ENCODE assay signal across 14 cellular contexts in the genomic region with DNA sequence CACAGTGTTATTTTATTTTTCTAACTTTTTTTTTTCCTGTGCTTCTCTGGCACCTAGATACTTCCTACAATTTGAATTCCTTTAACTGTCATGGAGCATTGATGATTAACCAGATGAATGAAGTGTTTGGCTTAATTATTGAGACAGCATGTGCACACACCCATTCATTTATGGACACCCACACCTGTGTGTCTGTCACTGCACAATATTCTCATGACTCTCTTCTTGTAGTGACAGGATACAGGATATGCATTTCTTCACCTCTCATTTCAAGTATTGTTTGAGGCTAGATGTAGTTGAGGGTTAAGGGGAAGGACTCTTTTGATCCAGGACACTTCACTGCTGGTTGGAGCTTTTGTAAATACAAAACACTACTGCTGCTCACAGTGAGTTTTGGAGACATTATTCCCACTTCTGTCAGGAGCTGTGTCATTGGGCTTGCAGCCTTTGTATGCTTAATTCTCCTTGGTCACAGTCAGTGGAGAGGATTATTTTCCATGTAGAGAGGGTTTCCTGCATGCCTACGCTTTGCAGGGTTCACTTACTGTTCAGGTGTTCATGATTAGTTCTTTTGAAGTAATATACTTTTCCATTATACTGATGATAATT. TPM values are rescaled to one million over a fixed set of nuclear protein-coding genes. Genes with fewer than 3 reads are reported as not detected.
DNase-seq lines count a peak whose midpoint lies in the region; ATAC-seq, FAIRE-seq and TF ChIP-seq lines count a peak whose summit lies in the region.
"Had no signal": no experiment of that assay in that cellular context is flagged by ENCODE, and none has a peak within 500 bp of the region (broad histone marks: within the 10 kb centered on the region; RNA-seq: fewer than 3 reads in every experiment).

No MANE protein-coding gene starts in this region.

- H3K4me3 Mint-ChIP-seq in chondrocyte (ENCODE audit: unreplicated experiment), result no peak overlapping the region
- H3K4me3 Mint-ChIP-seq: activated CD4-positive, alpha-beta T cell treated with anti-CD3 and anti-CD28 coated beads, Interleukin-2, amount 10 ng/mL, durations not matched to agents 24 days and 14 days; activated naive CD4-positive, alpha-beta T cell treated with anti-CD3 and anti-CD28 coated beads, Interleukin-2, amount 10 ng/mL, durations not matched to agents 7 days and 5 days; endodermal cell had no signal

- H3K27ac Mint-ChIP-seq in chondrocyte (ENCODE audit: unreplicated experiment), result peak overlapping the region; percentile 91
- H3K27ac Mint-ChIP-seq: endodermal cell had no signal

- peaks cover 19% of the 10 kb centered on the region for H3K36me3 Mint-ChIP-seq in chondrocyte (ENCODE audit: low read depth)

- DNase-seq in GM19239 (ENCODE audit: insufficient read length, low spot score), result no peak
- DNase-seq in chondrocyte (ENCODE audit: low spot score), result no peak
- DNase-seq in cerebellar nuclear complex (lab: John Stamatoyannopoulos, UW), result no peak
- no peak for DNase-seq in NCI-H774 (lab: John Stamatoyannopoulos, UW)
- DNase-seq: activated CD4-positive, alpha-beta T cell treated with anti-CD3 and anti-CD28 coated beads, Interleukin-2, amount 10 ng/mL, durations not matched to agents 24 days and 14 days; activated naive CD4-positive, alpha-beta T cell treated with anti-CD3 and anti-CD28 coated beads, Interleukin-2, amount 10 ng/mL, durations not matched to agents 7 days and 5 days; endodermal cell; NCI-H2107 had no signal

- H3K4me1 Mint-ChIP-seq in chondrocyte (ENCODE audit: low read depth), result peaks cover 51% of the 10 kb centered on the region
- H3K4me1 Mint-ChIP-seq: endodermal cell had no signal

- H3K4me1 ChIP-seq in muscle layer of duodenum (ENCODE audit: control insufficient read depth in 1 of 2, insufficient read depth in 2 of 2, low read length in 2 of 2), result peaks cover 17 to 34% of the 10 kb centered on the region in 2 donors

- H3K27ac ChIP-seq in 22Rv1, result peak overlapping the region; percentile 89
- H3K27ac ChIP-seq in muscle layer of duodenum (ENCODE audit: low read length), result peak overlapping the region; percentile 76
- H3K27ac ChIP-seq: SJSA1 had no signal

- H3K4me3 ChIP-seq in muscle layer of duodenum (ENCODE audit: low read depth in 1 of 2, low read length in 2 of 2), result no peak overlapping the region
- H3K4me3 ChIP-seq: SJSA1, uterus had no signal

- peaks cover 6% of the 10 kb centered on the region for H3K9me3 Mint-ChIP-seq in chondrocyte (ENCODE audit: low read depth)
- H3K9me3 Mint-ChIP-seq: activated CD4-positive, alpha-beta T cell treated with anti-CD3 and anti-CD28 coated beads, Interleukin-2, amount 10 ng/mL, durations not matched to agents 24 days and 14 days had no signal

- peak; percentile 44 for FAIRE-seq in GM19239 (lab: Jason Lieb, UNC)

- H3K9me3 ChIP-seq in muscle layer of duodenum (ENCODE audit: control insufficient read depth in 1 of 2, low read length in 2 of 2), result no peaks in the 10 kb centered on the region
- H3K9me3 ChIP-seq: SJSA1, uterus had no signal

- H3K36me3 ChIP-seq in muscle layer of duodenum (ENCODE audit: control insufficient read depth in 1 of 2, insufficient read depth in 2 of 2, low read length in 2 of 2), result peaks cover 0 to 4% of the 10 kb centered on the region in 2 donors
- H3K36me3 ChIP-seq: uterus had no signal

- H3K27me3 ChIP-seq in muscle layer of duodenum (ENCODE audit: low read depth, low read length), result no peaks in the 10 kb centered on the region
- H3K27me3 ChIP-seq: SJSA1, uterus had no signal

- H3K27me3 Mint-ChIP-seq in chondrocyte (ENCODE audit: low read depth), result no peaks in the 10 kb centered on the region
- H3K27me3 Mint-ChIP-seq: activated CD4-positive, alpha-beta T cell treated with anti-CD3 and anti-CD28 coated beads, Interleukin-2, amount 10 ng/mL, durations not matched to agents 24 days and 14 days; activated naive CD4-positive, alpha-beta T cell treated with anti-CD3 and anti-CD28 coated beads, Interleukin-2, amount 10 ng/mL, durations not matched to agents 7 days and 5 days had no signal

- TF ChIP-seq CTCF in 22Rv1 (IDR thresholded peaks at IDR 0.05) (no peak), chondrocyte (IDR thresholded peaks at IDR 0.05) (no peak)

- no peak for ATAC-seq in HG03460 (IDR thresholded peaks at IDR 0.05; ENCODE audit: unreplicated experiment)
- no peak for ATAC-seq in HG03565 (IDR thresholded peaks at IDR 0.05; ENCODE audit: unreplicated experiment)

RNA-seq across cellular contexts. Expression of a gene that starts 33.5 kb away (rescaled TPM):
- total RNA-seq in chondrocyte, result 78.7 to 92.6 TPM (median 91.3 TPM) in 3 replicates

RNA-seq across cellular contexts. Expression of a gene that starts 59.3 kb away (rescaled TPM):
- total RNA-seq in chondrocyte, result 30.7 to 47.2 TPM (median 37.5 TPM) in 3 replicates
